In the genomic region with DNA sequence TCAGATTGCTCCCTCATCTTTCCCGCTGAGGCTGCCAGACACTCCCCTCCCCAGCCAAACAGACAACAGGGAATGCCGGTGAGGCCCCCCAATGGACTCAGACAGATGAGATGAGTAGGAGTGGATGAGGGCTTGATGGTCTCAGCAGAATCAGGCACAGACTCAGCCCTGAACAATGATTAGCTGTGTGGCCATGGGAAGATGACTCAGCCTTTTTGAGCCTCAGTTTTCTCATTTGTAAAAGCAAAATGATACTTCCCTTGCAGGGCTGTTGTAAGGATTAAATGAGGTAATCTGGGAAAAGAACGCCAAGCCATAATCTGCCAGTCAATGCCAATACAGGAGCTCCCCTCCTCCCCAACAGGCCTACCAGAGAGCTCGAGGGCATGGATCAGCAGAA, we compare ENCODE assay signal across 16 cellular contexts. TPM values are rescaled to one million over a fixed set of nuclear protein-coding genes. Genes with fewer than 3 reads are reported as not detected.
A peak's percentile ranks its signal among the peaks of the same experiment; 100 is the strongest.
DNase-seq lines count a peak whose midpoint lies in the region; ATAC-seq and TF ChIP-seq lines count a peak whose summit lies in the region.
"Had no signal": no experiment of that assay in that cellular context is flagged by ENCODE, and none has a peak within 500 bp of the region (broad histone marks: within the 10 kb centered on the region; RNA-seq: fewer than 3 reads in every experiment).

No MANE protein-coding gene starts in this region.

- H3K9me3 Mint-ChIP-seq in stimulated activated naive B cell treated with anti-CD40 and anti-IgM and Interleukin-4, amounts not matched to agents 10 μg/mL and 1 μg/mL and 100 μg/mL, for 72 hours, result peaks cover 4% of the 10 kb centered on the region in 2 donors
- H3K9me3 Mint-ChIP-seq: stimulated activated naive CD8-positive, alpha-beta T cell treated with anti-CD3 and anti-CD28 coated beads, Interleukin-15, Interleukin-2, amounts not matched to agents 100 ng/mL and 50 ng/mL, for 24 hours had no signal

- peak overlapping the region; percentile 41; the same call in 1 of the 2 replicates for H3K27ac ChIP-seq in IMR-90 (ENCODE audit: insufficient read depth, low read length)
- peak overlapping the region; percentile 89 for H3K27ac ChIP-seq in caudate nucleus (ENCODE audit: low read depth, low read length)
- peak overlapping the region; percentile 76 for H3K27ac ChIP-seq in mesodermal cell (ENCODE audit: low read depth, low read length, severe bottlenecking)

- BruUV-seq in IMR-90 (replicated peaks; lab: Mats Ljungman, UMichigan), result no TSS peak

- intact Hi-C loops in IMR-90 (cut with micrococcal nuclease), result no loop called here

- no peak for TF ChIP-seq CTCF in IMR-90 (conservative IDR thresholded peaks at IDR 0.05; ENCODE audit: low read depth, low read length)

- DNase-seq in IMR-90 (peak; percentile 58), caudate nucleus (lab: John Stamatoyannopoulos, UW) (peak in 11 of 61 donors; percentile 8 to 40 (median 32)), dedifferentiated amniotic fluid mesenchymal stem cell (ENCODE audit: extremely low spot score) (no peak), SKM-1 (lab: John Stamatoyannopoulos, UW; ENCODE audit: unreplicated experiment) (no peak), NCI-H69 (lab: John Stamatoyannopoulos, UW) (no peak)
- no peak for DNase-seq in stimulated activated naive B cell treated with anti-CD40 and anti-IgM and Interleukin-4, amounts not matched to agents 10 μg/mL and 1 μg/mL and 100 μg/mL, for 72 hours
- no peak for DNase-seq in stimulated activated CD4-positive, alpha-beta T cell treated with anti-CD3 and anti-CD28 coated beads, Interleukin-12 subunit alpha, Interleukin-12 subunit beta, amount 100 ng/mL, for 4 hours
- DNase-seq: activated CD8-positive, alpha-beta memory T cell treated with anti-CD3 and anti-CD28 coated beads, Interleukin-2, amount 10 ng/mL, durations not matched to agents 7 days and 5 days; activated gamma-delta T cell; NCI-H1436; NCI-H2227 treated with DMSO at 0.1 percent for 48 hours; SIG-M5; small intestine had no signal

- H3K18ac ChIP-seq in IMR-90 (ENCODE audit: low read depth, low read length), result peak overlapping the region; percentile 89

- in situ Hi-C loops in IMR-90 (cut with MboI; ENCODE audit: low sequenced_read_pairs), result loop anchor here (25.0 kb wide), 1 partner anchor 769 kb away; no protein-coding TSS in a partner anchor

- H3K9me1 ChIP-seq in IMR-90 (ENCODE audit: insufficient read depth, low read length), result peaks cover 40% of the 10 kb centered on the region

- dilution Hi-C loops in IMR-90 (cut with HindIII; ENCODE audit: low sequenced_read_pairs, unreplicated experiment), result no loop called here

- peak overlapping the region; percentile 98 for H3K4ac ChIP-seq in IMR-90 (ENCODE audit: low read depth, low read length)

- TF ChIP-seq POLR2A in IMR-90 (IDR thresholded peaks at IDR 0.05; ENCODE audit: low read depth, low read length), result no peak

- peak overlapping the region; percentile 45 to 93; a peak in 2 of 4 replicates for H4K8ac ChIP-seq in IMR-90 (ENCODE audit: low read depth in 2 of 2, low read length in 2 of 2)

- H3K4me3 Mint-ChIP-seq in stimulated activated naive B cell treated with anti-CD40 and anti-IgM and Interleukin-4, amounts not matched to agents 10 μg/mL and 1 μg/mL and 100 μg/mL, for 72 hours, result no peak overlapping the region
- H3K4me3 Mint-ChIP-seq: activated CD8-positive, alpha-beta memory T cell treated with anti-CD3 and anti-CD28 coated beads, Interleukin-2, amount 10 ng/mL, durations not matched to agents 7 days and 5 days; stimulated activated naive CD8-positive, alpha-beta T cell treated with anti-CD3 and anti-CD28 coated beads, Interleukin-15, Interleukin-2, amounts not matched to agents 100 ng/mL and 50 ng/mL, for 24 hours had no signal

- H3K27me3 Mint-ChIP-seq in stimulated activated naive B cell treated with anti-CD40 and anti-IgM and Interleukin-4, amounts not matched to agents 10 μg/mL and 1 μg/mL and 100 μg/mL, for 72 hours, result no peaks in the 10 kb centered on the region
- H3K27me3 Mint-ChIP-seq: activated CD8-positive, alpha-beta memory T cell treated with anti-CD3 and anti-CD28 coated beads, Interleukin-2, amount 10 ng/mL, durations not matched to agents 7 days and 5 days; stimulated activated naive CD8-positive, alpha-beta T cell treated with anti-CD3 and anti-CD28 coated beads, Interleukin-15, Interleukin-2, amounts not matched to agents 100 ng/mL and 50 ng/mL, for 24 hours had no signal

- peak overlapping the region; percentile 9 for H2AFZ ChIP-seq in IMR-90 (replicated peaks; ENCODE audit: low read length, poor library complexity)

- H3K23ac ChIP-seq in IMR-90 (ENCODE audit: low read depth, low read length), result peak overlapping the region; percentile 100

- H3K4me3 ChIP-seq in IMR-90 (ENCODE audit: insufficient read depth, low read depth, low read length), result no peak overlapping the region
- H3K4me3 ChIP-seq in mesodermal cell (ENCODE audit: extremely low read depth, insufficient read depth, low read length, poor library complexity, severe bottlenecking), result no peak overlapping the region
- H3K4me3 ChIP-seq: lung had no signal

- H3K14ac ChIP-seq in IMR-90 (replicated peaks; ENCODE audit: low read depth, low read length), result peak overlapping the region; percentile 87

- TF ChIP-seq RAD21 in IMR-90 (IDR thresholded peaks at IDR 0.05; ENCODE audit: low read length), result no peak

- H2AK9ac ChIP-seq in IMR-90 (replicated peaks; ENCODE audit: low read depth, low read length, poor library complexity), result no peak overlapping the region

- H2BK20ac ChIP-seq in IMR-90 (ENCODE audit: low read depth, low read length), result peak overlapping the region; percentile 96; the same call in 1 of the 2 replicates

- POLR2A ChIA-PET in IMR-90 (lab: Charles Lee; ENCODE audit: unreplicated experiment), result no interaction called here

- peak overlapping the region; percentile 97 for H2BK120ac ChIP-seq in IMR-90 (ENCODE audit: low read depth, low read length)

- peak overlapping the region; percentile 96 for H2AK5ac ChIP-seq in IMR-90 (ENCODE audit: low read depth, low read length)

- CTCF ChIA-PET in IMR-90 (lab: Yijun Ruan, JAX), result interaction anchor here (1.2 kb wide), 1 partner anchor 9 kb away, joined by 3 read pairs; no protein-coding TSS in a partner anchor

- H4K5ac ChIP-seq in IMR-90 (ENCODE audit: low read depth, low read length), result peak overlapping the region; percentile 56

- no peak overlapping the region for H3K9ac ChIP-seq in IMR-90 (ENCODE audit: low read depth, low read length)

- no peaks in the 10 kb centered on the region for H3K4me1 Mint-ChIP-seq in stimulated activated naive B cell treated with anti-CD40 and anti-IgM and Interleukin-4, amounts not matched to agents 10 μg/mL and 1 μg/mL and 100 μg/mL, for 72 hours
- H3K4me1 Mint-ChIP-seq: activated CD8-positive, alpha-beta memory T cell treated with anti-CD3 and anti-CD28 coated beads, Interleukin-2, amount 10 ng/mL, durations not matched to agents 7 days and 5 days had no signal

- no peak overlapping the region for H3K4me2 ChIP-seq in IMR-90 (ENCODE audit: low read depth, low read length)

- no peak for ATAC-seq in IMR-90 (ENCODE audit: low read depth)
- no peak for ATAC-seq in stimulated activated naive B cell treated with anti-CD40 and anti-IgM and Interleukin-4, amounts not matched to agents 10 μg/mL and 1 μg/mL and 100 μg/mL, for 72 hours (replicated peaks)
- ATAC-seq: activated CD8-positive, alpha-beta memory T cell treated with anti-CD3 and anti-CD28 coated beads, Interleukin-2, amount 10 ng/mL, durations not matched to agents 7 days and 5 days had no signal

- H3K9me3 ChIP-seq in IMR-90 (ENCODE audit: control insufficient read depth, insufficient read depth, low read length), result peaks cover 5% of the 10 kb centered on the region
- peaks cover 13% of the 10 kb centered on the region for H3K9me3 ChIP-seq in mesodermal cell (ENCODE audit: control insufficient read depth, low read length)

- H3K79me1 ChIP-seq in IMR-90 (ENCODE audit: low read depth in 1 of 2, low read length in 2 of 2), result peaks cover 23 to 86% of the 10 kb centered on the region in 2 experiments

- H4K91ac ChIP-seq in IMR-90 (ENCODE audit: insufficient read depth, low read depth, low read length), result peak overlapping the region; percentile 96; the same call in 1 of the 2 replicates

- peak overlapping the region; percentile 56 for H3K27ac Mint-ChIP-seq in stimulated activated naive B cell treated with anti-CD40 and anti-IgM and Interleukin-4, amounts not matched to agents 10 μg/mL and 1 μg/mL and 100 μg/mL, for 72 hours
- H3K27ac Mint-ChIP-seq: activated CD8-positive, alpha-beta memory T cell treated with anti-CD3 and anti-CD28 coated beads, Interleukin-2, amount 10 ng/mL, durations not matched to agents 7 days and 5 days; stimulated activated naive CD8-positive, alpha-beta T cell treated with anti-CD3 and anti-CD28 coated beads, Interleukin-15, Interleukin-2, amounts not matched to agents 100 ng/mL and 50 ng/mL, for 24 hours had no signal

- H3K56ac ChIP-seq in IMR-90 (ENCODE audit: extremely low read depth, insufficient read depth, low read length), result no peak overlapping the region

- WGBS in IMR-90 (ENCODE audit: extremely low coverage in 2 of 2, insufficient read length in 1 of 2), 2 experiments, result no CpG with 5 or more reads among the region's 4 CpGs
- 60 to 80% methylated on average over 1 of the region's 4 CpGs for WGBS in mesodermal cell (ENCODE audit: insufficient coverage in 2 of 2), 2 experiments

- H2BK15ac ChIP-seq in IMR-90 (ENCODE audit: low read depth, low read length), result peak overlapping the region; percentile 75; the same call in 2 of the 3 replicates

- peaks cover 40% of the 10 kb centered on the region for H3K4me1 ChIP-seq in IMR-90 (ENCODE audit: control insufficient read depth, insufficient read depth, low read length)
- peaks cover 62% of the 10 kb centered on the region for H3K4me1 ChIP-seq in mesodermal cell (ENCODE audit: control insufficient read depth, insufficient read depth, low read length, poor library complexity, severe bottlenecking)

- peaks cover 10 to 14% of the 10 kb centered on the region in 2 donors for H3K36me3 Mint-ChIP-seq in stimulated activated naive B cell treated with anti-CD40 and anti-IgM and Interleukin-4, amounts not matched to agents 10 μg/mL and 1 μg/mL and 100 μg/mL, for 72 hours
- H3K36me3 Mint-ChIP-seq: activated CD8-positive, alpha-beta memory T cell treated with anti-CD3 and anti-CD28 coated beads, Interleukin-2, amount 10 ng/mL, durations not matched to agents 7 days and 5 days had no signal

- no peaks in the 10 kb centered on the region for H3K27me3 ChIP-seq in IMR-90 (ENCODE audit: control insufficient read depth, insufficient read depth, low read length)

- H2BK5ac ChIP-seq in IMR-90 (ENCODE audit: low read depth, low read length, poor library complexity, severe bottlenecking), result peak overlapping the region; percentile 93

- peaks cover 31% of the 10 kb centered on the region for H3K36me3 ChIP-seq in IMR-90 (ENCODE audit: control insufficient read depth, insufficient read depth, low read length)
- peaks cover 52% of the 10 kb centered on the region for H3K36me3 ChIP-seq in mesodermal cell (ENCODE audit: control insufficient read depth, insufficient read depth, low read length)

- H4K20me1 ChIP-seq in IMR-90 (ENCODE audit: insufficient read depth, low read length), result peaks cover 51% of the 10 kb centered on the region

RNA-seq across cellular contexts. Expression of gene C1orf198, which starts 12.4 kb away (rescaled TPM):
- total RNA-seq in IMR-90 (2012; rRNA removed), result 74.4 and 76.2 TPM in 2 replicates
- 63.9 and 67.4 TPM in 2 replicates for polyA plus RNA-seq in IMR-90 (2012; rRNA removed)
- polyA plus RNA-seq in IMR-90 (2012; cell fraction: cytosol; rRNA removed), result 33.0 and 75.6 TPM in 2 replicates
- 260 and 261 TPM in 2 replicates for polyA plus RNA-seq in IMR-90 (2012; cell fraction: nucleus; rRNA removed; ENCODE audit: low replicate concordance)
- 50.5 TPM for polyA plus RNA-seq in mesodermal cell (2013, experiment 1 of 2)
- 50.3 TPM for polyA plus RNA-seq in mesodermal cell (2013, experiment 2 of 2)
